8 cellular contexts compared by ENCODE assay signal in the genomic region with DNA sequence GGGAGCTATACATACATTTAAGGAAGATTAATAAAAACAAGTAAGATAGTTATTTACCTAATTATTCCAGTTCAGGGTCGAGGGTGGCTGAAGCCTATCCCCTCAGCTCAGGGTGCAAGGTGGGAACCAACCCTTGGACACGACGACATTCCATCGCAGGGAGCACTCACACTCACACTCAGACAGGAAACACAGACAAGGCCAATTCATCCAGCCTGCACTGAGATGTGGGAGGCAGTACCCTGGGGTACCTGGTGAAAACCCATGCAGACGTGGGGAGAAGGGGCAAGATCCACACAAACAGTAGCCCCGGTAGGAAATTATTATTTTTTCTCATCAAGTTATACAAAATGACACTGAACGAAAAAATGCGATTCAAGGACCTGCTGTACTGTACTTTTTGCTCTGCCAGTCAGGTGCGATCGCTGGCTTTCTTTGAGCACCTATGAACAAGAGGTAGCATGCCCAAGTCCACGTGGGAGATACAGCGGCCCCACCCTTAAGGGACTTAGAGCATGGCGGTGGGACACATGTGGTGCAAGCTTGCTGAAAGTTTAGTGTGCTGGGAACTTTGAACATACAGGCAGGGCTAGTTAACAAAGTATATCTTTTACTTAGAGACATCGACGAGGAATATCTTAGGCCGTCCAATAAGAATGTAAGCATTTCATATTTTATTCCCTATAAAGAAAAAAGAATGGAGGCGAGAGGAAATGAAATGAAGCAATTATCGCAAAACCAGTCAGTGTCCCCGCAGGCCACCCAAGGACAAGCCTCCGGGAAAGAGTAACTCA. TPM values are rescaled to one million over a fixed set of nuclear protein-coding genes. Genes with fewer than 3 reads are reported as not detected.
A peak's percentile ranks its signal among the peaks of the same experiment; 100 is the strongest.
DNase-seq lines count a peak whose midpoint lies in the region; ATAC-seq and TF ChIP-seq lines count a peak whose summit lies in the region.

No MANE protein-coding gene starts in this region.

- peak overlapping the region; percentile 75 for H3K4me3 ChIP-seq in MG63
- peak overlapping the region; percentile 88 for H3K4me3 ChIP-seq in lower lobe of right lung

- peaks cover 44% of the 10 kb centered on the region for H3K4me1 Mint-ChIP-seq in stimulated activated memory B cell treated with anti-CD40 and anti-IgM and Interleukin-4, amounts not matched to agents 10 μg/mL and 1 μg/mL and 100 μg/mL, for 72 hours

- ATAC-seq in lower lobe of right lung (peak in 1 of 2 donors; percentile 13), GM19397 (IDR thresholded peaks at IDR 0.05; ENCODE audit: unreplicated experiment) (no peak)
- peak; percentile 50 for ATAC-seq in stimulated activated memory B cell treated with anti-CD40 and anti-IgM and Interleukin-4, amounts not matched to agents 10 μg/mL and 1 μg/mL and 100 μg/mL, for 72 hours

- H3K4me1 ChIP-seq in lower lobe of right lung = peaks cover 9% of the 10 kb centered on the region

- H3K9me3 Mint-ChIP-seq in stimulated activated memory B cell treated with anti-CD40 and anti-IgM and Interleukin-4, amounts not matched to agents 10 μg/mL and 1 μg/mL and 100 μg/mL, for 72 hours = peaks cover 4% of the 10 kb centered on the region

- H3K27ac ChIP-seq in lower lobe of right lung = peak overlapping the region; percentile 98

- TF ChIP-seq CTCF in lower lobe of right lung (IDR thresholded peaks at IDR 0.05) = no peak

- H3K27me3 ChIP-seq in MG63 (no peaks in the 10 kb centered on the region), lower lobe of right lung (ENCODE audit: low read depth) (no peaks in the 10 kb centered on the region)

- peak overlapping the region; percentile 90 for H3K4me3 Mint-ChIP-seq in stimulated activated memory B cell treated with anti-CD40 and anti-IgM and Interleukin-4, amounts not matched to agents 10 μg/mL and 1 μg/mL and 100 μg/mL, for 72 hours

- peak overlapping the region; percentile 92 for H3K27ac Mint-ChIP-seq in stimulated activated memory B cell treated with anti-CD40 and anti-IgM and Interleukin-4, amounts not matched to agents 10 μg/mL and 1 μg/mL and 100 μg/mL, for 72 hours

- peaks cover 18% of the 10 kb centered on the region for H3K9me3 ChIP-seq in MG63
- H3K9me3 ChIP-seq in lower lobe of right lung = no peaks in the 10 kb centered on the region

- H3K36me3 Mint-ChIP-seq in stimulated activated memory B cell treated with anti-CD40 and anti-IgM and Interleukin-4, amounts not matched to agents 10 μg/mL and 1 μg/mL and 100 μg/mL, for 72 hours = peaks cover 54% of the 10 kb centered on the region

- intact Hi-C loops in lower lobe of right lung (cut with DNase I) = no loop called here

- no peaks in the 10 kb centered on the region for H3K27me3 Mint-ChIP-seq in stimulated activated memory B cell treated with anti-CD40 and anti-IgM and Interleukin-4, amounts not matched to agents 10 μg/mL and 1 μg/mL and 100 μg/mL, for 72 hours

- DNase-seq in NCI-H1417 (lab: John Stamatoyannopoulos, UW) = peak; percentile 16 to 56 (median 23)
- no peak for DNase-seq in NCI-H1417 treated with DMSO at 0.1 percent for 48 hours (lab: John Stamatoyannopoulos, UW)
- DNase-seq in MG63 = peak; percentile 47
- DNase-seq in T-helper 2 cell = peak in 3 of 5 experiments; percentile 25 to 78 (median 25)
- peak; percentile 51 for DNase-seq in cerebellar cortex (ENCODE audit: low spot score)
- DNase-seq in lower lobe of right lung = peak; percentile 55

- H3K36me3 ChIP-seq in MG63 (peaks cover 26% of the 10 kb centered on the region), lower lobe of right lung (peaks cover 10% of the 10 kb centered on the region)

RNA-seq across cellular contexts. Expression of a gene that starts 0.6 kb away (rescaled TPM):
- 31.5 and 72.9 TPM in 2 replicates for total RNA-seq in MG63 (2014; rRNA removed; shearing (Covaris generic); ENCODE audit: low replicate concordance)
- total RNA-seq in lower lobe of right lung = 12.9 TPM

RNA-seq across cellular contexts. Expression of a gene that starts 0.9 kb away (rescaled TPM):
- 13.8 and 29.8 TPM in 2 replicates for total RNA-seq in MG63 (2014; rRNA removed; shearing (Covaris generic); ENCODE audit: low replicate concordance)
- 15.6 TPM for total RNA-seq in lower lobe of right lung
